1 cellular context compared by ENCODE assay signal in the genomic region with DNA sequence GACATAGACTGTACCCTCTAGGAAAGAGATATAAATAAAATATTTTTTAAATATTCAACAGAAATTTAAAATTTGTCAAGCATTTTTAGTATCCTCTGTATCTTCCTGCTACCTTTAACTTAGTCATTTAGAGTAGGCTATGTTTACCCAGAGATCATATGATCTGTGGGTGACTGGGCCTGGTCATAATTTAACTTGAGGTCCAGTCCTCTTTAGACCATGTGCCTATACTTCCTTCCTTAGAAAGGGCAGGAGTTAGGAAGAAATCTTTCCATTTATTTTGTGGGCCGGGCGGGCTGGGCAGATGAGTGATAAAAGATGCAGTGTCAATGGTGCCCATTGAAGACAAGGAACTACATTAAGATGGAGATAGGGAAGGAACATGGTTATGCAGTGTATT.
TF ChIP-seq lines count a peak whose summit lies in the region.

No MANE protein-coding gene starts in this region.

TF ChIP-seq in HepG2, 621 proteins besides CTCF, POLR2A, EP300 and RAD21 (continued from another document and continues in another):
- TF ChIP-seq, protein P1, sequence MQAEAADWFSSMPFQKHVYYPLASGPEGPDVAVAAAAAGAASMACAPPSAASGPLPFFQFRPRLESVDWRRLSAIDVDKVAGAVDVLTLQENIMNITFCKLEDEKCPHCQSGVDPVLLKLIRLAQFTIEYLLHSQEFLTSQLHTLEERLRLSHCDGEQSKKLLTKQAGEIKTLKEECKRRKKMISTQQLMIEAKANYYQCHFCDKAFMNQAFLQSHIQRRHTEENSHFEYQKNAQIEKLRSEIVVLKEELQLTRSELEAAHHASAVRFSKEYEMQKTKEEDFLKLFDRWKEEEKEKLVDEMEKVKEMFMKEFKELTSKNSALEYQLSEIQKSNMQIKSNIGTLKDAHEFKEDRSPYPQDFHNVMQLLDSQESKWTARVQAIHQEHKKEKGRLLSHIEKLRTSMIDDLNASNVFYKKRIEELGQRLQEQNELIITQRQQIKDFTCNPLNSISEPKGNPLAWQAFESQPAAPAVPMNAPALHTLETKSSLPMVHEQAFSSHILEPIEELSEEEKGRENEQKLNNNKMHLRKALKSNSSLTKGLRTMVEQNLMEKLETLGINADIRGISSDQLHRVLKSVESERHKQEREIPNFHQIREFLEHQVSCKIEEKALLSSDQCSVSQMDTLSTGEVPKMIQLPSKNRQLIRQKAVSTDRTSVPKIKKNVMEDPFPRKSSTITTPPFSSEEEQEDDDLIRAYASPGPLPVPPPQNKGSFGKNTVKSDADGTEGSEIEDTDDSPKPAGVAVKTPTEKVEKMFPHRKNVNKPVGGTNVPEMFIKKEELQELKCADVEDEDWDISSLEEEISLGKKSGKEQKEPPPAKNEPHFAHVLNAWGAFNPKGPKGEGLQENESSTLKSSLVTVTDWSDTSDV (CRISPR knock-in tag; IDR thresholded peaks at IDR 0.05) = no peak
- TF ChIP-seq ZNF232 (CRISPR knock-in tag; IDR thresholded peaks at IDR 0.05; ENCODE audit: borderline replicate concordance) (no peak), ZFX (CRISPR knock-in tag; IDR thresholded peaks at IDR 0.05; ENCODE audit: low read depth) (peak; percentile 40; the same call in 1 of the 2 replicates), DR1 (CRISPR knock-in tag; IDR thresholded peaks at IDR 0.05) (no peak), FOXC1 (CRISPR knock-in tag; IDR thresholded peaks at IDR 0.05; ENCODE audit: borderline replicate concordance) (no peak), SRY (CRISPR knock-in tag; IDR thresholded peaks at IDR 0.05) (no peak), FOXA1 (IDR thresholded peaks at IDR 0.05) (no peak), FOXA1 (CRISPR knock-in tag; IDR thresholded peaks at IDR 0.05) (peak; percentile 56; the same call in 1 of the 2 replicates), ZNF790 (CRISPR knock-in tag; IDR thresholded peaks at IDR 0.05; ENCODE audit: borderline replicate concordance) (no peak), ZNF614 (CRISPR knock-in tag; IDR thresholded peaks at IDR 0.05; ENCODE audit: borderline replicate concordance) (no peak), RBFOX2 (IDR thresholded peaks at IDR 0.05; ENCODE audit: low read depth, low read length) (no peak), YEATS2 (CRISPR knock-in tag; IDR thresholded peaks at IDR 0.05; ENCODE audit: borderline replicate concordance) (peak; percentile 24; the same call in 1 of the 2 replicates), MED1 (CRISPR knock-in tag; IDR thresholded peaks at IDR 0.05) (peak; percentile 38; the same call in 1 of the 2 replicates), POGZ (CRISPR knock-in tag; IDR thresholded peaks at IDR 0.05) (peak; percentile 76), FOXA3 (CRISPR knock-in tag; IDR thresholded peaks at IDR 0.05) (peak; percentile 71), ZNF329 (CRISPR knock-in tag; IDR thresholded peaks at IDR 0.05; ENCODE audit: low read depth) (no peak), SAP130 (CRISPR knock-in tag; IDR thresholded peaks at IDR 0.05; ENCODE audit: low read depth) (peak; percentile 61), NFKBIZ (CRISPR knock-in tag; IDR thresholded peaks at IDR 0.05) (no peak), SYNCRIP (IDR thresholded peaks at IDR 0.05; ENCODE audit: insufficient read depth, low read depth, low read length) (no peak), ZSCAN20 (CRISPR knock-in tag; IDR thresholded peaks at IDR 0.05; ENCODE audit: borderline replicate concordance) (no peak), PAF1 (CRISPR knock-in tag; IDR thresholded peaks at IDR 0.05) (no peak), NFIC (IDR thresholded peaks at IDR 0.05; ENCODE audit: low read length) (no peak; the same call in 1 of the 2 replicates), KAT2B (IDR thresholded peaks at IDR 0.05; ENCODE audit: borderline replicate concordance, low read depth, low read length) (no peak), NRL (CRISPR knock-in tag; IDR thresholded peaks at IDR 0.05; ENCODE audit: borderline replicate concordance) (no peak), JARID2 (CRISPR knock-in tag; IDR thresholded peaks at IDR 0.05; ENCODE audit: insufficient replicate concordance) (no peak), MAFK (conservative IDR thresholded peaks at IDR 0.05 in 1 of 2, IDR thresholded peaks at IDR 0.05 in 1 of 2; ENCODE audit: low read length in 2 of 2) (no peak), RXRB (CRISPR knock-in tag; IDR thresholded peaks at IDR 0.05; ENCODE audit: borderline replicate concordance) (peak; percentile 45; the same call in 1 of the 2 replicates)
- TF ChIP-seq, protein P2, sequence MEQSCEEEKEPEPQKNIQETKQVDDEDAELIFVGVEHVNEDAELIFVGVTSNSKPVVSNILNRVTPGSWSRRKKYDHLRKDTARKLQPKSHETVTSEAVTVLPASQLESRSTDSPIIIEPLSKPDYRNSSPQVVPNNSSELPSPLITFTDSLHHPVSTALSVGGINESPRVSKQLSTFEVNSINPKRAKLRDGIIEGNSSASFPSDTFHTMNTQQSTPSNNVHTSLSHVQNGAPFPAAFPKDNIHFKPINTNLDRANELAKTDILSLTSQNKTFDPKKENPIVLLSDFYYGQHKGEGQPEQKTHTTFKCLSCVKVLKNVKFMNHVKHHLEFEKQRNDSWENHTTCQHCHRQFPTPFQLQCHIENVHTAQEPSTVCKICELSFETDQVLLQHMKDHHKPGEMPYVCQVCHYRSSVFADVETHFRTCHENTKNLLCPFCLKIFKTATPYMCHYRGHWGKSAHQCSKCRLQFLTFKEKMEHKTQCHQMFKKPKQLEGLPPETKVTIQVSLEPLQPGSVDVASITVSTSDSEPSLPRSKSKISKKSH (CRISPR knock-in tag; IDR thresholded peaks at IDR 0.05; ENCODE audit: borderline replicate concordance) = no peak
- TF ChIP-seq, protein P3, sequence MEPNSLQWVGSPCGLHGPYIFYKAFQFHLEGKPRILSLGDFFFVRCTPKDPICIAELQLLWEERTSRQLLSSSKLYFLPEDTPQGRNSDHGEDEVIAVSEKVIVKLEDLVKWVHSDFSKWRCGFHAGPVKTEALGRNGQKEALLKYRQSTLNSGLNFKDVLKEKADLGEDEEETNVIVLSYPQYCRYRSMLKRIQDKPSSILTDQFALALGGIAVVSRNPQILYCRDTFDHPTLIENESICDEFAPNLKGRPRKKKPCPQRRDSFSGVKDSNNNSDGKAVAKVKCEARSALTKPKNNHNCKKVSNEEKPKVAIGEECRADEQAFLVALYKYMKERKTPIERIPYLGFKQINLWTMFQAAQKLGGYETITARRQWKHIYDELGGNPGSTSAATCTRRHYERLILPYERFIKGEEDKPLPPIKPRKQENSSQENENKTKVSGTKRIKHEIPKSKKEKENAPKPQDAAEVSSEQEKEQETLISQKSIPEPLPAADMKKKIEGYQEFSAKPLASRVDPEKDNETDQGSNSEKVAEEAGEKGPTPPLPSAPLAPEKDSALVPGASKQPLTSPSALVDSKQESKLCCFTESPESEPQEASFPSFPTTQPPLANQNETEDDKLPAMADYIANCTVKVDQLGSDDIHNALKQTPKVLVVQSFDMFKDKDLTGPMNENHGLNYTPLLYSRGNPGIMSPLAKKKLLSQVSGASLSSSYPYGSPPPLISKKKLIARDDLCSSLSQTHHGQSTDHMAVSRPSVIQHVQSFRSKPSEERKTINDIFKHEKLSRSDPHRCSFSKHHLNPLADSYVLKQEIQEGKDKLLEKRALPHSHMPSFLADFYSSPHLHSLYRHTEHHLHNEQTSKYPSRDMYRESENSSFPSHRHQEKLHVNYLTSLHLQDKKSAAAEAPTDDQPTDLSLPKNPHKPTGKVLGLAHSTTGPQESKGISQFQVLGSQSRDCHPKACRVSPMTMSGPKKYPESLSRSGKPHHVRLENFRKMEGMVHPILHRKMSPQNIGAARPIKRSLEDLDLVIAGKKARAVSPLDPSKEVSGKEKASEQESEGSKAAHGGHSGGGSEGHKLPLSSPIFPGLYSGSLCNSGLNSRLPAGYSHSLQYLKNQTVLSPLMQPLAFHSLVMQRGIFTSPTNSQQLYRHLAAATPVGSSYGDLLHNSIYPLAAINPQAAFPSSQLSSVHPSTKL (CRISPR knock-in tag; IDR thresholded peaks at IDR 0.05) = peak; percentile 59
- TF ChIP-seq, protein P4, sequence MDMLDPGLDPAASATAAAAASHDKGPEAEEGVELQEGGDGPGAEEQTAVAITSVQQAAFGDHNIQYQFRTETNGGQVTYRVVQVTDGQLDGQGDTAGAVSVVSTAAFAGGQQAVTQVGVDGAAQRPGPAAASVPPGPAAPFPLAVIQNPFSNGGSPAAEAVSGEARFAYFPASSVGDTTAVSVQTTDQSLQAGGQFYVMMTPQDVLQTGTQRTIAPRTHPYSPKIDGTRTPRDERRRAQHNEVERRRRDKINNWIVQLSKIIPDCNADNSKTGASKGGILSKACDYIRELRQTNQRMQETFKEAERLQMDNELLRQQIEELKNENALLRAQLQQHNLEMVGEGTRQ (IDR thresholded peaks at IDR 0.05; ENCODE audit: low read depth, low read length) = no peak
- TF ChIP-seq, protein P4 (CRISPR knock-in tag; IDR thresholded peaks at IDR 0.05; ENCODE audit: borderline replicate concordance) = peak; percentile 36; the same call in 1 of the 2 replicates
- TF ChIP-seq, protein P5, sequence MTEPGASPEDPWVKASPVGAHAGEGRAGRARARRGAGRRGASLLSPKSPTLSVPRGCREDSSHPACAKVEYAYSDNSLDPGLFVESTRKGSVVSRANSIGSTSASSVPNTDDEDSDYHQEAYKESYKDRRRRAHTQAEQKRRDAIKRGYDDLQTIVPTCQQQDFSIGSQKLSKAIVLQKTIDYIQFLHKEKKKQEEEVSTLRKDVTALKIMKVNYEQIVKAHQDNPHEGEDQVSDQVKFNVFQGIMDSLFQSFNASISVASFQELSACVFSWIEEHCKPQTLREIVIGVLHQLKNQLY (CRISPR knock-in tag; IDR thresholded peaks at IDR 0.05) = peak; percentile 68; the same call in 1 of the 2 replicates
- TF ChIP-seq, protein P6, sequence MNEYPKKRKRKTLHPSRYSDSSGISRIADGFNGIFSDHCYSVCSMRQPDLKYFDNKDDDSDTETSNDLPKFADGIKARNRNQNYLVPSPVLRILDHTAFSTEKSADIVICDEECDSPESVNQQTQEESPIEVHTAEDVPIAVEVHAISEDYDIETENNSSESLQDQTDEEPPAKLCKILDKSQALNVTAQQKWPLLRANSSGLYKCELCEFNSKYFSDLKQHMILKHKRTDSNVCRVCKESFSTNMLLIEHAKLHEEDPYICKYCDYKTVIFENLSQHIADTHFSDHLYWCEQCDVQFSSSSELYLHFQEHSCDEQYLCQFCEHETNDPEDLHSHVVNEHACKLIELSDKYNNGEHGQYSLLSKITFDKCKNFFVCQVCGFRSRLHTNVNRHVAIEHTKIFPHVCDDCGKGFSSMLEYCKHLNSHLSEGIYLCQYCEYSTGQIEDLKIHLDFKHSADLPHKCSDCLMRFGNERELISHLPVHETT (CRISPR knock-in tag; conservative IDR thresholded peaks at IDR 0.05) = no peak
- TF ChIP-seq, protein P7, sequence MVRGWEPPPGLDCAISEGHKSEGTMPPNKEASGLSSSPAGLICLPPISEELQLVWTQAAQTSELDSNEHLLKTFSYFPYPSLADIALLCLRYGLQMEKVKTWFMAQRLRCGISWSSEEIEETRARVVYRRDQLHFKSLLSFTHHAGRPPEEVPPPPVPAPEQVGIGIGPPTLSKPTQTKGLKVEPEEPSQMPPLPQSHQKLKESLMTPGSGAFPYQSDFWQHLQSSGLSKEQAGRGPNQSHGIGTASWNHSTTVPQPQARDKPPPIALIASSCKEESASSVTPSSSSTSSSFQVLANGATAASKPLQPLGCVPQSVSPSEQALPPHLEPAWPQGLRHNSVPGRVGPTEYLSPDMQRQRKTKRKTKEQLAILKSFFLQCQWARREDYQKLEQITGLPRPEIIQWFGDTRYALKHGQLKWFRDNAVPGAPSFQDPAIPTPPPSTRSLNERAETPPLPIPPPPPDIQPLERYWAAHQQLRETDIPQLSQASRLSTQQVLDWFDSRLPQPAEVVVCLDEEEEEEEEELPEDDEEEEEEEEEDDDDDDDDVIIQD (CRISPR knock-in tag; IDR thresholded peaks at IDR 0.05; ENCODE audit: low read depth) = peak; percentile 96
- TF ChIP-seq, protein P8, sequence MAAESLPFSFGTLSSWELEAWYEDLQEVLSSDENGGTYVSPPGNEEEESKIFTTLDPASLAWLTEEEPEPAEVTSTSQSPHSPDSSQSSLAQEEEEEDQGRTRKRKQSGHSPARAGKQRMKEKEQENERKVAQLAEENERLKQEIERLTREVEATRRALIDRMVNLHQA (CRISPR knock-in tag; IDR thresholded peaks at IDR 0.05) = no peak
- TF ChIP-seq, protein P9, sequence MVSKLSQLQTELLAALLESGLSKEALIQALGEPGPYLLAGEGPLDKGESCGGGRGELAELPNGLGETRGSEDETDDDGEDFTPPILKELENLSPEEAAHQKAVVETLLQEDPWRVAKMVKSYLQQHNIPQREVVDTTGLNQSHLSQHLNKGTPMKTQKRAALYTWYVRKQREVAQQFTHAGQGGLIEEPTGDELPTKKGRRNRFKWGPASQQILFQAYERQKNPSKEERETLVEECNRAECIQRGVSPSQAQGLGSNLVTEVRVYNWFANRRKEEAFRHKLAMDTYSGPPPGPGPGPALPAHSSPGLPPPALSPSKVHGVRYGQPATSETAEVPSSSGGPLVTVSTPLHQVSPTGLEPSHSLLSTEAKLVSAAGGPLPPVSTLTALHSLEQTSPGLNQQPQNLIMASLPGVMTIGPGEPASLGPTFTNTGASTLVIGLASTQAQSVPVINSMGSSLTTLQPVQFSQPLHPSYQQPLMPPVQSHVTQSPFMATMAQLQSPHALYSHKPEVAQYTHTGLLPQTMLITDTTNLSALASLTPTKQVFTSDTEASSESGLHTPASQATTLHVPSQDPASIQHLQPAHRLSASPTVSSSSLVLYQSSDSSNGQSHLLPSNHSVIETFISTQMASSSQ (IDR thresholded peaks at IDR 0.05; ENCODE audit: low read depth) = no peak; the same call in 1 of the 2 replicates
- TF ChIP-seq, protein P9 (CRISPR knock-in tag; IDR thresholded peaks at IDR 0.05; ENCODE audit: borderline replicate concordance) = no peak
- TF ChIP-seq, protein P10, sequence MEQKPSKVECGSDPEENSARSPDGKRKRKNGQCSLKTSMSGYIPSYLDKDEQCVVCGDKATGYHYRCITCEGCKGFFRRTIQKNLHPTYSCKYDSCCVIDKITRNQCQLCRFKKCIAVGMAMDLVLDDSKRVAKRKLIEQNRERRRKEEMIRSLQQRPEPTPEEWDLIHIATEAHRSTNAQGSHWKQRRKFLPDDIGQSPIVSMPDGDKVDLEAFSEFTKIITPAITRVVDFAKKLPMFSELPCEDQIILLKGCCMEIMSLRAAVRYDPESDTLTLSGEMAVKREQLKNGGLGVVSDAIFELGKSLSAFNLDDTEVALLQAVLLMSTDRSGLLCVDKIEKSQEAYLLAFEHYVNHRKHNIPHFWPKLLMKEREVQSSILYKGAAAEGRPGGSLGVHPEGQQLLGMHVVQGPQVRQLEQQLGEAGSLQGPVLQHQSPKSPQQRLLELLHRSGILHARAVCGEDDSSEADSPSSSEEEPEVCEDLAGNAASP (CRISPR knock-in tag; IDR thresholded peaks at IDR 0.05; ENCODE audit: borderline replicate concordance) = no peak
